ENCODE assay signal across 12 cellular contexts in the genomic region with DNA sequence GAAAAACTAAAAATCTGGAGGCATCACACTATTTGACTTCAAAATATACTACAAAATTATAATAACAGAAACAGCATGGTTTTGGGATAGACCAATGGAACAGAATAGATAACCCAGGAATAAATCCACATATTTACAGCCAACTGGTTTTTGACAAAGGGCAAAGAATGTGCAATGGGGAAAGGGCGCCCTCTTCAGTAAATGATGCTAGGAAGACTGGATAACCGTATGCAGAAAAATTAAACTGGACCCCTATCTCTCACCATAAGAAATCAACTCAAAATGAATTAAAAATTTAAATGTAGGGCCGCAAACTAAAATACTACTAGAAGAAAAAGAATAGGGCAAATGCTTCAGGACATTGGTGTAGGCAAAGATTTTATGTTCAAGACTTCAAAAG.
DNase-seq lines count a peak whose midpoint lies in the region; ATAC-seq and TF ChIP-seq lines count a peak whose summit lies in the region.
"Had no signal": no experiment of that assay in that cellular context is flagged by ENCODE, and none has a peak within 500 bp of the region (broad histone marks: within the 10 kb centered on the region; RNA-seq: fewer than 3 reads in every experiment).

No MANE protein-coding gene starts in this region.

- H3K27ac ChIP-seq in MM.1S (ENCODE audit: low read length) (no peak overlapping the region), neural progenitor cell (no peak overlapping the region)
- H3K27ac ChIP-seq: GM23248 had no signal

- no peak overlapping the region for H3K4me3 Mint-ChIP-seq in activated CD4-positive, alpha-beta T cell treated with anti-CD3 and anti-CD28 coated beads for 36 hours
- H3K4me3 Mint-ChIP-seq in activated CD4-positive, alpha-beta T cell treated with anti-CD3 and anti-CD28 coated beads, Interleukin-2, amount 10 ng/mL, durations not matched to agents 7 days and 5 days: no peak overlapping the region
- no peak overlapping the region for H3K4me3 Mint-ChIP-seq in neural progenitor cell

- H3F3A ChIP-seq in MM.1S (ENCODE audit: insufficient read depth, low read length) (no peaks in the 10 kb centered on the region), neural progenitor cell (ENCODE audit: low read depth) (no peaks in the 10 kb centered on the region)

- no peaks in the 10 kb centered on the region for H3K79me2 ChIP-seq in MM.1S (ENCODE audit: low read length)
- H3K79me2 ChIP-seq in neural progenitor cell (ENCODE audit: low read depth): no peaks in the 10 kb centered on the region

- peaks cover 11% of the 10 kb centered on the region for H3K27me3 Mint-ChIP-seq in activated CD4-positive, alpha-beta T cell treated with anti-CD3 and anti-CD28 coated beads for 36 hours
- H3K27me3 Mint-ChIP-seq in activated CD4-positive, alpha-beta T cell treated with anti-CD3 and anti-CD28 coated beads, Interleukin-2, amount 10 ng/mL, durations not matched to agents 7 days and 5 days: no peaks in the 10 kb centered on the region
- H3K27me3 Mint-ChIP-seq in neural progenitor cell (ENCODE audit: insufficient read depth, low read depth): peaks cover 2% of the 10 kb centered on the region

- ATAC-seq in activated CD4-positive, alpha-beta T cell treated with anti-CD3 and anti-CD28 coated beads for 36 hours: no peak
- no peak for ATAC-seq in GM19023 (IDR thresholded peaks at IDR 0.05; ENCODE audit: unreplicated experiment)
- no peak for ATAC-seq in GM19324 (IDR thresholded peaks at IDR 0.05; ENCODE audit: low FRiP score, unreplicated experiment)
- ATAC-seq: right cardiac atrium had no signal

- no peaks in the 10 kb centered on the region for H3K4me1 Mint-ChIP-seq in activated CD4-positive, alpha-beta T cell treated with anti-CD3 and anti-CD28 coated beads for 36 hours
- no peaks in the 10 kb centered on the region for H3K4me1 Mint-ChIP-seq in activated CD4-positive, alpha-beta T cell treated with anti-CD3 and anti-CD28 coated beads, Interleukin-2, amount 10 ng/mL, durations not matched to agents 7 days and 5 days
- H3K4me1 Mint-ChIP-seq in neural progenitor cell: no peaks in the 10 kb centered on the region

- H3K9me2 ChIP-seq in MM.1S (replicated peaks; ENCODE audit: insufficient read depth, low read length): no peaks in the 10 kb centered on the region

- intact Hi-C loops in activated CD4-positive, alpha-beta T cell treated with anti-CD3 and anti-CD28 coated beads for 36 hours (cut with DNase I, micrococcal nuclease): no loop called here

- in situ Hi-C loops in SK-MEL-5 (cut with HindIII; ENCODE audit: low pct_unique_long_range_greater_than_20kb, low sequenced_read_pairs): no loop called here

- H3K9me3 Mint-ChIP-seq in activated CD4-positive, alpha-beta T cell treated with anti-CD3 and anti-CD28 coated beads for 36 hours (ENCODE audit: low read depth): no peaks in the 10 kb centered on the region
- no peaks in the 10 kb centered on the region for H3K9me3 Mint-ChIP-seq in activated CD4-positive, alpha-beta T cell treated with anti-CD3 and anti-CD28 coated beads, Interleukin-2, amount 10 ng/mL, durations not matched to agents 7 days and 5 days
- peaks cover 5% of the 10 kb centered on the region for H3K9me3 Mint-ChIP-seq in neural progenitor cell

- H4K20me1 ChIP-seq in MM.1S (ENCODE audit: insufficient read depth, low read length): no peaks in the 10 kb centered on the region
- H4K20me1 ChIP-seq in neural progenitor cell (ENCODE audit: low read depth): no peaks in the 10 kb centered on the region

- H3K4me3 ChIP-seq in MM.1S (ENCODE audit: low read length) (no peak overlapping the region), neural progenitor cell (no peak overlapping the region)
- H3K4me3 ChIP-seq: GM23248 had no signal

- H3K4me2 ChIP-seq in MM.1S (ENCODE audit: low read depth, low read length) (no peak overlapping the region), neural progenitor cell (no peak overlapping the region)

- POLR2A ChIA-PET in activated CD4-positive, alpha-beta T cell treated with anti-CD3 and anti-CD28 coated beads for 36 hours (lab: Charles Lee): no interaction called here
- POLR2A ChIA-PET in activated CD4-positive, alpha-beta T cell treated with anti-CD3 and anti-CD28 coated beads, Interleukin-2, amount 10 ng/mL, durations not matched to agents 7 days and 5 days (lab: Charles Lee): no interaction called here

- CTCF ChIA-PET in activated CD4-positive, alpha-beta T cell treated with anti-CD3 and anti-CD28 coated beads for 36 hours (lab: Charles Lee): no interaction called here
- CTCF ChIA-PET in activated CD4-positive, alpha-beta T cell treated with anti-CD3 and anti-CD28 coated beads, Interleukin-2, amount 10 ng/mL, durations not matched to agents 7 days and 5 days (lab: Charles Lee): no interaction called here

- H3K9ac ChIP-seq in MM.1S (ENCODE audit: low read length) (no peak overlapping the region), neural progenitor cell (no peak overlapping the region)
- H3K9ac ChIP-seq: GM23248 had no signal

- H3K36me3 Mint-ChIP-seq in activated CD4-positive, alpha-beta T cell treated with anti-CD3 and anti-CD28 coated beads for 36 hours (ENCODE audit: low read depth): no peaks in the 10 kb centered on the region
- H3K36me3 Mint-ChIP-seq in activated CD4-positive, alpha-beta T cell treated with anti-CD3 and anti-CD28 coated beads, Interleukin-2, amount 10 ng/mL, durations not matched to agents 7 days and 5 days (ENCODE audit: low read depth): no peaks in the 10 kb centered on the region
- H3K36me3 Mint-ChIP-seq in neural progenitor cell: no peaks in the 10 kb centered on the region

- H2AFZ ChIP-seq in MM.1S (ENCODE audit: low read length) (no peak overlapping the region), neural progenitor cell (replicated peaks) (no peak overlapping the region)
- H2AFZ ChIP-seq: GM23248 had no signal

- H3K27me3 ChIP-seq in MM.1S (replicated peaks; ENCODE audit: insufficient read depth, low read length) (no peaks in the 10 kb centered on the region), neural progenitor cell (no peaks in the 10 kb centered on the region)

- H3K4me1 ChIP-seq in MM.1S (ENCODE audit: low read length) (no peaks in the 10 kb centered on the region), neural progenitor cell (no peaks in the 10 kb centered on the region)

- H3K36me3 ChIP-seq in MM.1S (replicated peaks; ENCODE audit: insufficient read depth, low read length) (no peaks in the 10 kb centered on the region), neural progenitor cell (no peaks in the 10 kb centered on the region)

- H3K9me3 ChIP-seq in MM.1S (replicated peaks; ENCODE audit: insufficient read depth, low read length): no peaks in the 10 kb centered on the region
- no peaks in the 10 kb centered on the region for H3K9me3 ChIP-seq in neural progenitor cell (ENCODE audit: low read depth)

- TF ChIP-seq CTCF in MM.1S (IDR thresholded peaks at IDR 0.05; ENCODE audit: low read length) (peak; percentile 28), neural progenitor cell (IDR thresholded peaks at IDR 0.05) (peak; percentile 74)

- no peak overlapping the region for H3K27ac Mint-ChIP-seq in activated CD4-positive, alpha-beta T cell treated with anti-CD3 and anti-CD28 coated beads for 36 hours
- H3K27ac Mint-ChIP-seq in activated CD4-positive, alpha-beta T cell treated with anti-CD3 and anti-CD28 coated beads, Interleukin-2, amount 10 ng/mL, durations not matched to agents 7 days and 5 days: no peak overlapping the region
- no peak overlapping the region for H3K27ac Mint-ChIP-seq in neural progenitor cell

- DNase-seq in activated CD4-positive, alpha-beta T cell treated with anti-CD3 and anti-CD28 coated beads for 36 hours: peak; percentile 23
- DNase-seq in activated CD4-positive, alpha-beta T cell treated with anti-CD3 and anti-CD28 coated beads, Interleukin-2, amount 10 ng/mL, durations not matched to agents 7 days and 5 days: no peak
- DNase-seq in MM.1S (no peak), SK-MEL-5 (ENCODE audit: low read depth, low spot score) (peak; percentile 62), neural progenitor cell (ENCODE audit: low spot score) (peak; percentile 49), SW 1271 (lab: John Stamatoyannopoulos, UW) (no peak)
- DNase-seq: activated CD8-positive, alpha-beta memory T cell treated with anti-CD3 and anti-CD28 coated beads, Interleukin-2, amount 50 U/mL, for 48 hours; GM23248; right cardiac atrium; T1000 had no signal

Comparison
In these comparisons a context has a peak if more than half of its experiments do, and no peak if none do; other contexts are left out.
1. DNase-seq: peak in activated CD4-positive, alpha-beta T cell treated with anti-CD3 and anti-CD28 coated beads for 36 hours (single experiment), SK-MEL-5 (single experiment) and neural progenitor cell (single experiment); none in activated CD4-positive, alpha-beta T cell treated with anti-CD3 and anti-CD28 coated beads, Interleukin-2, amount 10 ng/mL, durations not matched to agents 7 days and 5 days (single experiment), MM.1S (single experiment) and SW 1271 (0 of 2).